In genomic region chr22:47276219-47276843, GRCh38 we compare ENCODE assay signal across 18 cellular contexts.
DNase-seq lines count a peak whose midpoint lies in the region; ATAC-seq, FAIRE-seq and TF ChIP-seq lines count a peak whose summit lies in the region.
"Had no signal": no experiment of that assay in that cellular context is flagged by ENCODE, and none has a peak within 500 bp of the region (broad histone marks: within the 10 kb centered on the region; RNA-seq: fewer than 3 reads in every experiment).

No MANE protein-coding gene starts in this region.

- H3K4me3 Mint-ChIP-seq in CD8-positive, alpha-beta T cell = no peak overlapping the region
- H3K4me3 Mint-ChIP-seq: B cell; CD4-positive, alpha-beta memory T cell had no signal

- no peaks in the 10 kb centered on the region for H4K20me1 ChIP-seq in HepG2 (ENCODE audit: insufficient read depth, low read length)
- H4K20me1 ChIP-seq in PC-9 (ENCODE audit: insufficient read depth) = no peaks in the 10 kb centered on the region

- TF ChIP-seq CTCF in HepG2 (CRISPR knock-in tag; IDR thresholded peaks at IDR 0.05) = no peak
- no peak for TF ChIP-seq CTCF in right lobe of liver (IDR thresholded peaks at IDR 0.05)
- no peak for TF ChIP-seq CTCF in PC-9 (conservative IDR thresholded peaks at IDR 0.05)
- TF ChIP-seq CTCF in fibroblast of the aortic adventitia (IDR thresholded peaks at IDR 0.05; ENCODE audit: insufficient read depth, low read length) = no peak
- no peak for TF ChIP-seq CTCF in upper lobe of right lung (IDR thresholded peaks at IDR 0.05)
- no peak for TF ChIP-seq CTCF in CD8-positive, alpha-beta T cell (IDR thresholded peaks at IDR 0.05)

- no peak overlapping the region for H2AFZ ChIP-seq in HepG2 (ENCODE audit: low read length)
- no peak overlapping the region for H2AFZ ChIP-seq in PC-9

- DNase-seq in HepG2 (ENCODE audit: low spot score) (no peak), right lobe of liver (no peak), PC-9 (no peak), fibroblast of the aortic adventitia (ENCODE audit: low read depth) (peak; percentile 7), upper lobe of right lung (peak; percentile 8), EL (no peak), NCI-H1048 (lab: John Stamatoyannopoulos, UW) (no peak)
- DNase-seq in CD8-positive, alpha-beta T cell = no peak
- DNase-seq: ACHN; CD4-positive, alpha-beta memory T cell; NCI-H1417; NCI-H2081; NCI-H226; NCI-H82 had no signal

- no peak overlapping the region for H3K9ac ChIP-seq in HepG2 (ENCODE audit: insufficient read depth, low read depth, low read length)

- in situ Hi-C loops in HepG2 (cut with HindIII; ENCODE audit: extremely low pct_ligation_motif_present, low pct_unique_long_range_greater_than_20kb) = no loop called here

- TF ChIP-seq RAD21 in HepG2 (CRISPR knock-in tag; IDR thresholded peaks at IDR 0.05) = no peak

- no peak overlapping the region for H3K4me3 ChIP-seq in HepG2 (replicated peaks in 1 of 3; ENCODE audit: insufficient read depth in 1 of 3, low read depth in 2 of 3, low read length in 3 of 3)
- no peak overlapping the region for H3K4me3 ChIP-seq in right lobe of liver
- no peak overlapping the region for H3K4me3 ChIP-seq in PC-9
- H3K4me3 ChIP-seq in fibroblast of the aortic adventitia (ENCODE audit: low read depth, low read length) = no peak overlapping the region
- H3K4me3 ChIP-seq in upper lobe of right lung = no peak overlapping the region
- no peak overlapping the region for H3K4me3 ChIP-seq in CD8-positive, alpha-beta T cell (ENCODE audit: low read depth, low read length)
- H3K4me3 ChIP-seq: Peyer's patch had no signal

- no peak overlapping the region for H3K27ac ChIP-seq in HepG2 (ENCODE audit: extremely low read length, insufficient read depth, low read length)
- H3K27ac ChIP-seq in right lobe of liver = no peak overlapping the region
- H3K27ac ChIP-seq in PC-9 = no peak overlapping the region
- no peak overlapping the region for H3K27ac ChIP-seq in upper lobe of right lung
- H3K27ac ChIP-seq in CD8-positive, alpha-beta T cell (ENCODE audit: low read depth, low read length) = no peak overlapping the region
- H3K27ac ChIP-seq: Peyer's patch had no signal

- intact Hi-C loops in HepG2 (cut with micrococcal nuclease; ENCODE audit: unreplicated experiment) (no loop called here), right lobe of liver (cut with DNase I) (no loop called here), PC-9 (cut with micrococcal nuclease; ENCODE audit: unreplicated experiment) (no loop called here), upper lobe of right lung (cut with DNase I) (no loop called here)
- intact Hi-C loops in CD8-positive, alpha-beta T cell (cut with DNase I, micrococcal nuclease) = no loop called here

- peaks cover 16% of the 10 kb centered on the region for H3K27me3 Mint-ChIP-seq in CD8-positive, alpha-beta T cell (ENCODE audit: low read depth)

- no peak for FAIRE-seq in HepG2 (lab: Jason Lieb, UNC)
- FAIRE-seq: H54 had no signal

- H3K9me3 ChIP-seq in HepG2 (ENCODE audit: low read length) = no peaks in the 10 kb centered on the region
- H3K9me3 ChIP-seq in right lobe of liver = no peaks in the 10 kb centered on the region
- H3K9me3 ChIP-seq in PC-9 (ENCODE audit: insufficient read depth, low read depth) = no peaks in the 10 kb centered on the region
- H3K9me3 ChIP-seq in upper lobe of right lung = no peaks in the 10 kb centered on the region
- H3K9me3 ChIP-seq in CD8-positive, alpha-beta T cell (ENCODE audit: low read length) = no peaks in the 10 kb centered on the region
- H3K9me3 ChIP-seq: Peyer's patch had no signal

- H3K4me2 ChIP-seq in HepG2 (ENCODE audit: low read depth, low read length) (no peak overlapping the region), PC-9 (peak overlapping the region; percentile 27; the same call in 1 of the 2 replicates)

- no peaks in the 10 kb centered on the region for H3K4me1 Mint-ChIP-seq in CD8-positive, alpha-beta T cell (ENCODE audit: low read depth)
- H3K4me1 Mint-ChIP-seq: B cell; CD4-positive, alpha-beta memory T cell had no signal

- H3K9me2 ChIP-seq in PC-9 (ENCODE audit: insufficient read depth) = no peaks in the 10 kb centered on the region

- H3K4me1 ChIP-seq in HepG2 (ENCODE audit: insufficient read depth, low read length) = no peaks in the 10 kb centered on the region
- H3K4me1 ChIP-seq in right lobe of liver = no peaks in the 10 kb centered on the region
- 0 out of 2 replicates have a peak, but pooled peaks cover 8% of the 10 kb centered on the region for H3K4me1 ChIP-seq in PC-9 (replicated peaks; ENCODE audit: insufficient read depth)
- H3K4me1 ChIP-seq in upper lobe of right lung = no peaks in the 10 kb centered on the region
- H3K4me1 ChIP-seq in CD8-positive, alpha-beta T cell (ENCODE audit: insufficient read depth, low read length) = no peaks in the 10 kb centered on the region
- H3K4me1 ChIP-seq: Peyer's patch had no signal

- no peak for ATAC-seq in HepG2
- ATAC-seq in right lobe of liver = no peak
- ATAC-seq in upper lobe of right lung = no peak
- ATAC-seq in CD8-positive, alpha-beta T cell = no peak
- ATAC-seq: SK-N-SH treated with all-trans-retinoic acid at 6 μM for 48 hours had no signal

- WGBS in HepG2 (ENCODE audit: low lambda C conversion rate) = 39% methylated on average over 13 of the region's 13 CpGs
- WGBS in right lobe of liver (ENCODE audit: insufficient coverage, low coverage, low lambda C conversion rate, missing lambda C conversion rate) = 55% methylated on average over 12 of the region's 13 CpGs

- H3K36me3 ChIP-seq in HepG2 (replicated peaks in 1 of 2; ENCODE audit: control insufficient read depth in 1 of 2, insufficient read depth in 2 of 2, low read length in 2 of 2) = no peaks in the 10 kb centered on the region
- H3K36me3 ChIP-seq in right lobe of liver = no peaks in the 10 kb centered on the region
- H3K36me3 ChIP-seq in PC-9 (ENCODE audit: low read depth) = no peaks in the 10 kb centered on the region
- H3K36me3 ChIP-seq in upper lobe of right lung = no peaks in the 10 kb centered on the region
- H3K36me3 ChIP-seq in CD8-positive, alpha-beta T cell (ENCODE audit: insufficient read depth, low read length) = no peaks in the 10 kb centered on the region
- H3K36me3 ChIP-seq: Peyer's patch had no signal

- H3K9me3 Mint-ChIP-seq in CD8-positive, alpha-beta T cell = no peaks in the 10 kb centered on the region
- H3K9me3 Mint-ChIP-seq: CD4-positive, alpha-beta memory T cell had no signal

- H3K27me3 ChIP-seq in HepG2 (ENCODE audit: control insufficient read depth in 1 of 2, insufficient read depth in 2 of 2, low read length in 2 of 2) (peaks cover 5 to 48% of the 10 kb centered on the region in 2 experiments), right lobe of liver (no peaks in the 10 kb centered on the region), PC-9 (ENCODE audit: insufficient read depth, low read depth) (peaks cover 71% of the 10 kb centered on the region), upper lobe of right lung (peaks cover 4% of the 10 kb centered on the region)
- no peaks in the 10 kb centered on the region for H3K27me3 ChIP-seq in CD8-positive, alpha-beta T cell (ENCODE audit: insufficient read depth, low read length)
- H3K27me3 ChIP-seq: Peyer's patch had no signal

- BruUV-seq in HepG2 (replicated peaks; lab: Mats Ljungman, UMichigan) (no TSS peak), PC-9 (replicated peaks; lab: Mats Ljungman, UMichigan) (no TSS peak)

- POLR2A ChIA-PET in HepG2 (lab: Yijun Ruan, JAX) = no interaction called here
- POLR2A ChIA-PET in PC-9 (lab: Charles Lee; ENCODE audit: unreplicated experiment) = interaction anchor here (0.6 kb wide), 1 partner anchor 339 kb away, joined by 6 read pairs; no protein-coding TSS in a partner anchor
- POLR2A ChIA-PET in CD8-positive, alpha-beta T cell (lab: Charles Lee) = no interaction called here

- no peaks in the 10 kb centered on the region for H3K36me3 Mint-ChIP-seq in CD8-positive, alpha-beta T cell
- H3K36me3 Mint-ChIP-seq: CD4-positive, alpha-beta memory T cell had no signal

- H3F3A ChIP-seq in PC-9 (ENCODE audit: insufficient read depth, low read depth) = no peaks in the 10 kb centered on the region

- no peak overlapping the region for H3K27ac Mint-ChIP-seq in CD8-positive, alpha-beta T cell
- H3K27ac Mint-ChIP-seq: B cell had no signal

- TF ChIP-seq POLR2A in HepG2 (IDR thresholded peaks at IDR 0.05; ENCODE audit: insufficient read depth in 1 of 2, low read depth in 2 of 2, low read length in 2 of 2) (no peak), right lobe of liver (IDR thresholded peaks at IDR 0.05) (no peak)

- TF ChIP-seq EP300 in HepG2 (IDR thresholded peaks at IDR 0.05; ENCODE audit: low read depth in 2 of 2, low read length in 2 of 2) (no peak), HepG2 (CRISPR knock-in tag; IDR thresholded peaks at IDR 0.05; ENCODE audit: borderline replicate concordance) (no peak)

- no peaks in the 10 kb centered on the region for H3K79me2 ChIP-seq in HepG2 (ENCODE audit: insufficient read depth, low read length)
- H3K79me2 ChIP-seq in PC-9 (ENCODE audit: low read depth) = no peaks in the 10 kb centered on the region

- CTCF ChIA-PET in HepG2 (lab: Yijun Ruan, JAX; ENCODE audit: low intra/inter-chr PET ratio, low total read pairs) (no interaction called here), PC-9 (lab: Charles Lee) (no interaction called here)
- CTCF ChIA-PET in CD8-positive, alpha-beta T cell (lab: Charles Lee) = no interaction called here

TF ChIP-seq in HepG2, 621 proteins besides CTCF, POLR2A, EP300 and RAD21 (continues in another document):
- TF ChIP-seq KAT7 (CRISPR knock-in tag; IDR thresholded peaks at IDR 0.05; ENCODE audit: borderline replicate concordance) = no peak

Comparison
In these comparisons a context has a peak if more than half of its experiments do, and no peak if none do; other contexts are left out.
1. DNase-seq: peak in fibroblast of the aortic adventitia (single experiment) and upper lobe of right lung (single experiment); none in HepG2 (single experiment), right lobe of liver (0 of 3), PC-9 (0 of 2), EL (single experiment), NCI-H1048 (single experiment) and CD8-positive, alpha-beta T cell (0 of 7).